ENCODE assay signal across 27 cellular contexts in the genomic region with DNA sequence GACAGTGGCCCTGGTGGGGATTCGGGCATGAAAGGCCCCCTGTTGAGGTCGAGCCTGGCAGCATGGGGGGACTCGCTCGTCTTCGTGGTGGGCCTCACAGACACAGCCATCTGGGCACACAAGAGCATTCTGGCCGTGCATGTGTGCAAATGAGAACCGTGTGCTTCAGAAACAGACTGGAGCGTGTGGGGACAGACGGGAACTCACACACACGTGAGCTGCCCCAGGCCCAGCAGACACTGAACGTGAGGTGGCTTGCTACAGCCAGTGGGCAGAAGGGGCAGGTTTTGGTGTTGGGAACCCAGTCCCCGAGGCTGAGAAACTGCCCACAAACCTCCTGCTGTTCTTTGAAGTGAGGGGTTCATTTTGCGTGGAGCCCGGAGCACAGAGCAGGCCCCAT. TPM values are rescaled to one million over a fixed set of nuclear protein-coding genes. Genes with fewer than 3 reads are reported as not detected.
A peak's percentile ranks its signal among the peaks of the same experiment; 100 is the strongest.
DNase-seq lines count a peak whose midpoint lies in the region; ATAC-seq, FAIRE-seq and TF ChIP-seq lines count a peak whose summit lies in the region.
"Had no signal": no experiment of that assay in that cellular context is flagged by ENCODE, and none has a peak within 500 bp of the region (broad histone marks: within the 10 kb centered on the region; RNA-seq: fewer than 3 reads in every experiment).

No MANE protein-coding gene starts in this region.

- POLR2A ChIA-PET in GM12878 (lab: Charles Lee) (no interaction called here), HepG2 (lab: Yijun Ruan, JAX) (no interaction called here)

- H3K27me3 Mint-ChIP-seq in activated T-cell treated with anti-CD3 and anti-CD28 coated beads, Interleukin-2, amount 50 U/mL, for 4 hours (ENCODE audit: low read depth): peaks cover 31% of the 10 kb centered on the region

- no peak for FAIRE-seq in GM12878 (lab: Jason Lieb, UNC)
- no peak for FAIRE-seq in HepG2 (lab: Jason Lieb, UNC)
- FAIRE-seq in urothelium cell line (lab: Jason Lieb, UNC): peak; percentile 9
- FAIRE-seq: A204.1, GM12892, GM18507, H54 had no signal

- SMC1A ChIA-PET in GM12878 (lab: Charles Lee; ENCODE audit: uncharacterized antibody, unreplicated experiment): interaction anchor here (1.4 kb wide), 1 partner anchor 9 kb away, joined by 4 read pairs; no protein-coding TSS in a partner anchor

- H3K9ac ChIP-seq in GM12878 (ENCODE audit: control insufficient read depth, insufficient read depth, low read length) (no peak overlapping the region), HepG2 (ENCODE audit: insufficient read depth, low read depth, low read length) (no peak overlapping the region), MM.1S (ENCODE audit: low read length) (no peak overlapping the region)

- H3K4me1 ChIP-seq in RWPE2 (ENCODE audit: insufficient read depth, poor library complexity, severe bottlenecking) (no peaks in the 10 kb centered on the region), GM12878 (ENCODE audit: control insufficient read depth, insufficient read depth, low read length) (peaks cover 6% of the 10 kb centered on the region), HepG2 (ENCODE audit: insufficient read depth, low read length) (no peaks in the 10 kb centered on the region), MM.1S (ENCODE audit: low read length) (no peaks in the 10 kb centered on the region)
- H3K4me1 ChIP-seq: BE2C had no signal

- BruUV-seq in GM12878 (replicated peaks; lab: Mats Ljungman, UMichigan): no TSS peak
- no TSS peak for BruUV-seq in HepG2 (replicated peaks; lab: Mats Ljungman, UMichigan)

- 63% methylated on average over 14 of the region's 14 CpGs for WGBS in GM12878 (ENCODE audit: insufficient coverage, insufficient replicate concordance, low lambda C conversion rate, missing lambda C conversion rate)
- WGBS in HepG2 (ENCODE audit: low lambda C conversion rate): 6% methylated on average over 8 of the region's 14 CpGs

- no peak for TF ChIP-seq POLR2A in GM12878 (IDR thresholded peaks at IDR 0.05; ENCODE audit: low read depth, low read length)
- TF ChIP-seq POLR2A in HepG2 (IDR thresholded peaks at IDR 0.05; ENCODE audit: insufficient read depth in 1 of 2, low read depth in 2 of 2, low read length in 2 of 2): no peak

- no peaks in the 10 kb centered on the region for H4K20me1 ChIP-seq in GM12878 (ENCODE audit: control insufficient read depth, insufficient read depth)
- H4K20me1 ChIP-seq in HepG2 (ENCODE audit: insufficient read depth, low read length): peaks cover 2% of the 10 kb centered on the region; the same call in 1 of the 2 replicates
- no peaks in the 10 kb centered on the region for H4K20me1 ChIP-seq in MM.1S (ENCODE audit: insufficient read depth, low read length)

- no peak overlapping the region for H2AFZ ChIP-seq in GM12878 (ENCODE audit: control insufficient read depth, low read depth, low read length)
- H2AFZ ChIP-seq in HepG2 (ENCODE audit: low read length): no peak overlapping the region
- no peak overlapping the region for H2AFZ ChIP-seq in MM.1S (ENCODE audit: low read length)
- H2AFZ ChIP-seq: GM23338 had no signal

- TF ChIP-seq EP300 in GM12878 (IDR thresholded peaks at IDR 0.05; ENCODE audit: borderline replicate concordance in 1 of 2, control insufficient read depth in 1 of 2, low read depth in 2 of 2, low read length in 2 of 2) (no peak), HepG2 (IDR thresholded peaks at IDR 0.05; ENCODE audit: low read depth in 2 of 2, low read length in 2 of 2) (no peak), HepG2 (CRISPR knock-in tag; IDR thresholded peaks at IDR 0.05; ENCODE audit: borderline replicate concordance) (no peak)

- H3F3A ChIP-seq in MM.1S (ENCODE audit: insufficient read depth, low read length): no peaks in the 10 kb centered on the region

- H3K4me1 Mint-ChIP-seq in activated T-cell treated with anti-CD3 and anti-CD28 coated beads, Interleukin-2, amount 50 U/mL, for 4 hours (ENCODE audit: low read depth): no peaks in the 10 kb centered on the region
- H3K4me1 Mint-ChIP-seq: CD8-positive, alpha-beta memory T cell had no signal

- DNase-seq in RWPE2 (ENCODE audit: low spot score) (peak; percentile 72), GM12878 (ENCODE audit: low read depth, low spot score) (no peak), HepG2 (ENCODE audit: low spot score) (no peak), urothelium cell line (ENCODE audit: low spot score) (no peak), GDM1 (lab: John Stamatoyannopoulos, UW) (no peak), MM.1S (no peak)
- DNase-seq in activated T-cell treated with anti-CD3 and anti-CD28 coated beads, Interleukin-2, amount 50 U/mL, for 4 hours: no peak
- DNase-seq: ACHN; BE2C; C1 segment of cervical spinal cord; CD4-positive, CD25-positive, alpha-beta regulatory T cell; COR-L47; DMS 273 treated with DMSO at 0.1 percent for 48 hours; DMS53; DND-41; EL; HCEC 1CT; IMR-90 had no signal

- H3K9me2 ChIP-seq in MM.1S (replicated peaks; ENCODE audit: insufficient read depth, low read length): no peaks in the 10 kb centered on the region

- H3K36me3 ChIP-seq in RWPE2 (ENCODE audit: low read depth) (no peaks in the 10 kb centered on the region), GM12878 (ENCODE audit: control insufficient read depth in 2 of 2, insufficient read depth in 2 of 2, low read length in 1 of 2) (no peaks in the 10 kb centered on the region), HepG2 (replicated peaks in 1 of 2; ENCODE audit: control insufficient read depth in 1 of 2, insufficient read depth in 2 of 2, low read length in 2 of 2) (no peaks in the 10 kb centered on the region), MM.1S (replicated peaks; ENCODE audit: insufficient read depth, low read length) (no peaks in the 10 kb centered on the region)
- H3K36me3 ChIP-seq: BE2C had no signal

- TF ChIP-seq CTCF in RWPE2 (IDR thresholded peaks at IDR 0.05; ENCODE audit: poor library complexity, severe bottlenecking) (no peak), GM12878 (IDR thresholded peaks at IDR 0.05 in 2 of 3, conservative IDR thresholded peaks at IDR 0.05 in 1 of 3; ENCODE audit: control insufficient read depth in 2 of 3, extremely low read depth in 1 of 3, insufficient read depth in 1 of 3, low read depth in 3 of 3, low read length in 3 of 3) (no peak), HepG2 (CRISPR knock-in tag; IDR thresholded peaks at IDR 0.05) (no peak), MM.1S (IDR thresholded peaks at IDR 0.05; ENCODE audit: low read length) (no peak)

- no peak overlapping the region for H3K27ac ChIP-seq in RWPE2 (ENCODE audit: poor library complexity, severe bottlenecking)
- no peak overlapping the region for H3K27ac ChIP-seq in GM12878 (ENCODE audit: control insufficient read depth, insufficient read depth)
- no peak overlapping the region for H3K27ac ChIP-seq in HepG2 (ENCODE audit: extremely low read length, insufficient read depth, low read length)
- H3K27ac ChIP-seq in MM.1S (ENCODE audit: low read length): no peak overlapping the region
- H3K27ac ChIP-seq: HL-60 had no signal

- intact Hi-C loops in GM12878 (cut with micrococcal nuclease; ENCODE audit: unreplicated experiment) (no loop called here), HepG2 (cut with micrococcal nuclease; ENCODE audit: unreplicated experiment) (no loop called here)

- RAD21 ChIA-PET in GM12878 (lab: Charles Lee; ENCODE audit: unreplicated experiment): no interaction called here

- ATAC-seq in RWPE2 (ENCODE audit: low read depth) (no peak), GM12878 (peak; percentile 7; the same call in 2 of the 3 replicates), HepG2 (no peak)
- ATAC-seq in activated T-cell treated with anti-CD3 and anti-CD28 coated beads, Interleukin-2, amount 50 U/mL, for 4 hours: no peak

- no peaks in the 10 kb centered on the region for H3K9me3 Mint-ChIP-seq in activated T-cell treated with anti-CD3 and anti-CD28 coated beads, Interleukin-2, amount 50 U/mL, for 4 hours
- H3K9me3 Mint-ChIP-seq: CD8-positive, alpha-beta memory T cell had no signal

- H3K4me3 Mint-ChIP-seq in activated T-cell treated with anti-CD3 and anti-CD28 coated beads, Interleukin-2, amount 50 U/mL, for 4 hours: no peak overlapping the region
- H3K4me3 Mint-ChIP-seq: CD4-positive, CD25-positive, alpha-beta regulatory T cell; CD8-positive, alpha-beta memory T cell; GM23338 had no signal

- H3K4me3 ChIP-seq in RWPE2 (ENCODE audit: severe bottlenecking) (no peak overlapping the region), GM12878 (no peak overlapping the region), HepG2 (replicated peaks in 1 of 3; ENCODE audit: insufficient read depth in 1 of 3, low read depth in 2 of 3, low read length in 3 of 3) (no peak overlapping the region), MM.1S (ENCODE audit: low read length) (no peak overlapping the region)
- H3K4me3 ChIP-seq: GM23338 had no signal

- in situ Hi-C loops in GM12878 (cut with MboI) (no loop called here), HepG2 (cut with HindIII; ENCODE audit: extremely low pct_ligation_motif_present, low pct_unique_long_range_greater_than_20kb) (no loop called here)

- TF ChIP-seq RAD21 in GM12878 (IDR thresholded peaks at IDR 0.05; ENCODE audit: insufficient read depth, low read depth, low read length) (no peak), HepG2 (CRISPR knock-in tag; IDR thresholded peaks at IDR 0.05) (no peak)

- CTCF ChIA-PET in GM12878 (lab: Yijun Ruan, JAX): interaction anchor here (1.8 kb wide), 1 partner anchor 9 kb away, joined by 5 read pairs; no protein-coding TSS in a partner anchor
- CTCF ChIA-PET in HepG2 (lab: Yijun Ruan, JAX; ENCODE audit: low intra/inter-chr PET ratio, low total read pairs): no interaction called here

- H3K9me3 ChIP-seq in RWPE2 (ENCODE audit: severe bottlenecking) (no peaks in the 10 kb centered on the region), GM12878 (replicated peaks; ENCODE audit: control insufficient read depth, insufficient read depth, low read length) (peaks cover 3% of the 10 kb centered on the region; the same call in 1 of the 3 replicates), HepG2 (ENCODE audit: low read length) (no peaks in the 10 kb centered on the region), MM.1S (replicated peaks; ENCODE audit: insufficient read depth, low read length) (no peaks in the 10 kb centered on the region)
- H3K9me3 ChIP-seq: BE2C had no signal

- H3K36me3 Mint-ChIP-seq in activated T-cell treated with anti-CD3 and anti-CD28 coated beads, Interleukin-2, amount 50 U/mL, for 4 hours (ENCODE audit: insufficient read depth): no peaks in the 10 kb centered on the region
- H3K36me3 Mint-ChIP-seq: CD4-positive, CD25-positive, alpha-beta regulatory T cell; CD8-positive, alpha-beta memory T cell had no signal

- peaks cover 62% of the 10 kb centered on the region for H3K27me3 ChIP-seq in RWPE2 (ENCODE audit: insufficient read depth, poor library complexity, severe bottlenecking)
- no peaks in the 10 kb centered on the region for H3K27me3 ChIP-seq in GM12878 (replicated peaks in 1 of 2; ENCODE audit: control insufficient read depth in 2 of 2, insufficient read depth in 2 of 2, low read length in 1 of 2)
- peaks cover 31 to 94% of the 10 kb centered on the region in 2 experiments for H3K27me3 ChIP-seq in HepG2 (ENCODE audit: control insufficient read depth in 1 of 2, insufficient read depth in 2 of 2, low read length in 2 of 2)
- peaks cover 96% of the 10 kb centered on the region for H3K27me3 ChIP-seq in MM.1S (replicated peaks; ENCODE audit: insufficient read depth, low read length)

- H3K4me2 ChIP-seq in GM12878 (ENCODE audit: control insufficient read depth, insufficient read depth) (no peak overlapping the region), HepG2 (ENCODE audit: low read depth, low read length) (no peak overlapping the region), MM.1S (ENCODE audit: low read depth, low read length) (no peak overlapping the region)
- H3K4me2 ChIP-seq: GM23338 had no signal

- no peaks in the 10 kb centered on the region for H3K79me2 ChIP-seq in GM12878 (ENCODE audit: control insufficient read depth, insufficient read depth, low read length)
- no peaks in the 10 kb centered on the region for H3K79me2 ChIP-seq in HepG2 (ENCODE audit: insufficient read depth, low read length)
- H3K79me2 ChIP-seq in MM.1S (ENCODE audit: low read length): no peaks in the 10 kb centered on the region

RNA-seq across cellular contexts. Expression of a gene that starts 38.6 kb away (rescaled TPM):
- total RNA-seq in GM12878 (2013; cell fraction: nucleolus; rRNA removed): 0.69 TPM in 1 of 2 replicates, not detected in the other
- total RNA-seq in GM12878 (2014; rRNA removed): not detected in 2 replicates
- not detected in 2 replicates for total RNA-seq in GM12878 (2014; rRNA removed; fragmentation: Illumina TruSeq; extraction: Trizol)
- 0.33 TPM in 1 of 2 replicates, not detected in the other for total RNA-seq in GM12878 (2021)
- polyA plus RNA-seq in GM12878 (2011; ENCODE audit: low read depth): not detected
- not detected in 2 replicates for polyA plus RNA-seq in GM12878 (2011; rRNA removed)
- 0.07 TPM in 1 of 2 replicates, not detected in the other for polyA plus RNA-seq in GM12878 (2011; cell fraction: cytosol; rRNA removed)
- 0.28 and 0.40 TPM in 2 replicates for polyA plus RNA-seq in GM12878 (2011; cell fraction: nucleus; rRNA removed)
- polyA plus RNA-seq in GM12878 (2012): 0.11 TPM in 1 of 2 replicates, not detected in the other
- polyA plus RNA-seq in GM12878 (2014; fragmentation: Illumina TruSeq; extraction: Trizol): not detected in 2 replicates
- not detected for polyA plus RNA-seq in GM12878 (2014; fragmentation: Nextera tagmentation; extraction: Ambion mirVana)
- polyA plus RNA-seq in GM12878 (2014; rRNA removed): 0.28 TPM in 1 of 2 replicates, not detected in the other
- not detected for polyA plus RNA-seq in GM12878 (2016; fragmentation: Nextera tagmentation; extraction: Ambion mirVana)
- not detected in 2 replicates for polyA minus RNA-seq in GM12878 (2011; rRNA and poly(A)+ RNA removed)
- not detected in 2 replicates for polyA minus RNA-seq in GM12878 (2011; cell fraction: cytosol; rRNA and poly(A)+ RNA removed)
- not detected in 2 replicates for polyA minus RNA-seq in GM12878 (2011; cell fraction: nucleus; rRNA and poly(A)+ RNA removed)
- total RNA-seq in HepG2 (2016; rRNA removed; fragmentation: Illumina TruSeq; extraction: Trizol): not detected in 2 replicates
- total RNA-seq in HepG2 (2016; cell fraction: cytosol; rRNA removed; fragmentation: Illumina TruSeq; extraction: Trizol; ENCODE audit: low read depth): not detected in 2 replicates
- total RNA-seq in HepG2 (2016; cell fraction: insoluble cytoplasmic fraction; rRNA removed; fragmentation: Illumina TruSeq; extraction: Trizol): not detected in 2 replicates
- not detected in 2 replicates for total RNA-seq in HepG2 (2016; cell fraction: membrane; rRNA removed; fragmentation: Illumina TruSeq; extraction: Trizol)
- not detected in 2 replicates for total RNA-seq in HepG2 (2016; cell fraction: nucleus; rRNA removed; fragmentation: Illumina TruSeq; extraction: Trizol)
- polyA plus RNA-seq in HepG2 (2011; rRNA removed): not detected in 2 replicates
- polyA plus RNA-seq in HepG2 (2011; cell fraction: cytosol; rRNA removed): not detected in 2 replicates
- polyA plus RNA-seq in HepG2 (2011; cell fraction: nucleus; rRNA removed): not detected in 2 replicates
- not detected in 2 replicates for polyA plus RNA-seq in HepG2 (2012)
- not detected in 2 replicates for polyA plus RNA-seq in HepG2 (2016; cell fraction: cytosol; fragmentation: Illumina TruSeq; extraction: Trizol; ENCODE audit: low read depth)
- not detected in 2 replicates for polyA plus RNA-seq in HepG2 (2016; cell fraction: insoluble cytoplasmic fraction; fragmentation: Illumina TruSeq; extraction: Trizol; ENCODE audit: low read depth)
- polyA plus RNA-seq in HepG2 (2016; cell fraction: membrane; fragmentation: Illumina TruSeq; extraction: Trizol; ENCODE audit: low read depth): not detected in 2 replicates
- not detected in 2 replicates for polyA plus RNA-seq in HepG2 (2016; cell fraction: nucleus; fragmentation: Illumina TruSeq; extraction: Trizol; ENCODE audit: insufficient read depth, low read depth)
- polyA minus RNA-seq in HepG2 (2011; rRNA and poly(A)+ RNA removed; ENCODE audit: low replicate concordance): not detected in 2 replicates
- polyA minus RNA-seq in HepG2 (2011; cell fraction: cytosol; rRNA and poly(A)+ RNA removed): not detected in 2 replicates
- not detected in 2 replicates for polyA minus RNA-seq in HepG2 (2011; cell fraction: nucleus; rRNA and poly(A)+ RNA removed)
- total RNA-seq in activated T-cell treated with anti-CD3 and anti-CD28 coated beads, Interleukin-2, amount 50 U/mL, for 4 hours: not detected
- total RNA-seq: CD4-positive, CD25-positive, alpha-beta regulatory T cell; CD8-positive, alpha-beta memory T cell; G401; HT1080; IMR-90 had no signal
- polyA plus RNA-seq: CD4-positive, CD25-positive, alpha-beta regulatory T cell; CD8-positive, alpha-beta memory T cell; IMR-90 had no signal
